ENCODE assay signal across 10 cellular contexts in genomic region chr9:98861881-98862501, GRCh38. TPM values are rescaled to one million over a fixed set of nuclear protein-coding genes. Genes with fewer than 3 reads are reported as not detected.
A peak's percentile ranks its signal among the peaks of the same experiment; 100 is the strongest.
DNase-seq lines count a peak whose midpoint lies in the region; ATAC-seq and TF ChIP-seq lines count a peak whose summit lies in the region.
"Had no signal": no experiment of that assay in that cellular context is flagged by ENCODE, and none has a peak within 500 bp of the region (broad histone marks: within the 10 kb centered on the region; RNA-seq: fewer than 3 reads in every experiment).

No MANE protein-coding gene starts in this region.

- DNase-seq in HCT116 (ENCODE audit: low read depth, low spot score) (no peak), SKM-1 treated with dmso at 0.1 percent for 144 hours (lab: John Stamatoyannopoulos, UW; ENCODE audit: unreplicated experiment) (peak; percentile 51), left cardiac atrium (peak; percentile 43), stomach (no peak), NCI-H748 (lab: John Stamatoyannopoulos, UW; ENCODE audit: unreplicated experiment) (no peak), ascending aorta (ENCODE audit: low spot score in 2 of 2) (no peak), NCI-H1930 (lab: John Stamatoyannopoulos, UW) (no peak)
- DNase-seq: endodermal cell, RPMI8226 had no signal

- TF ChIP-seq EP300 in stomach (IDR thresholded peaks at IDR 0.05), result no peak

- no peak overlapping the region for H3K4me2 ChIP-seq in HCT116 (ENCODE audit: low read length)

- intact Hi-C loops in HCT116 (cut with micrococcal nuclease) (loop anchor here (2.0 kb wide), 1 partner anchor 279 kb away; no protein-coding TSS in a partner anchor), left cardiac atrium (cut with DNase I) (loop anchor here (2.0 to 5.0 kb wide), 4 partner anchors 135 to 280 kb away; no protein-coding TSS in a partner anchor), stomach (cut with DNase I; ENCODE audit: low total_unique reads) (loop anchor here (5.0 to 10.0 kb wide), 2 partner anchors 103 to 135 kb away; no protein-coding TSS in a partner anchor), ascending aorta (cut with DNase I) (loop anchor here (5.0 kb wide), 1 partner anchor 135 kb away; no protein-coding TSS in a partner anchor)

- H3K9me3 ChIP-seq in HCT116 (ENCODE audit: control insufficient read depth in 1 of 2, insufficient read depth in 1 of 2, low read depth in 1 of 2, low read length in 2 of 2) (no peaks in the 10 kb centered on the region), stomach (no peaks in the 10 kb centered on the region), ascending aorta (no peaks in the 10 kb centered on the region)

- POLR2A ChIA-PET in HCT116 (lab: Charles Lee), result no interaction called here

- H3K36me3 ChIP-seq in HCT116 (ENCODE audit: control insufficient read depth in 1 of 2, insufficient read depth in 2 of 2, low read length in 2 of 2) (no peaks in the 10 kb centered on the region), stomach (no peaks in the 10 kb centered on the region), ascending aorta (no peaks in the 10 kb centered on the region)

- H3K4me1 ChIP-seq in HCT116 (ENCODE audit: control insufficient read depth in 1 of 2, insufficient read depth in 2 of 2, low read length in 2 of 2) (peaks cover 0 to 8% of the 10 kb centered on the region in 2 experiments; a peak in 1 of 4 replicates), stomach (peaks cover 0 to 44% (median 14%) of the 10 kb centered on the region in 4 donors), ascending aorta (no peaks in the 10 kb centered on the region)

- H3K4me3 ChIP-seq in HCT116 (replicated peaks in 1 of 2; ENCODE audit: low read depth in 1 of 2, low read length in 2 of 2), result no peak overlapping the region
- no peak overlapping the region for H3K4me3 ChIP-seq in stomach
- no peak overlapping the region for H3K4me3 ChIP-seq in ascending aorta

- H3K9ac ChIP-seq in HCT116 (ENCODE audit: low read length), result no peak overlapping the region

- no peaks in the 10 kb centered on the region for H4K20me1 ChIP-seq in HCT116 (ENCODE audit: insufficient read depth)

- TF ChIP-seq POLR2A in HCT116 (IDR thresholded peaks at IDR 0.05; ENCODE audit: borderline replicate concordance, extremely low read depth, insufficient read depth, insufficient read length) (no peak), stomach (IDR thresholded peaks at IDR 0.05) (no peak)

- H3K27me3 ChIP-seq in HCT116 (ENCODE audit: insufficient read depth, low read length) (no peaks in the 10 kb centered on the region), stomach (no peaks in the 10 kb centered on the region), ascending aorta (no peaks in the 10 kb centered on the region)

- H3K9me2 ChIP-seq in HCT116 (ENCODE audit: insufficient read depth), result no peaks in the 10 kb centered on the region

- no peak overlapping the region for H2AFZ ChIP-seq in HCT116 (ENCODE audit: low read depth, low read length, poor library complexity, severe bottlenecking)

- 55 to 72% (median 65%) methylated on average over 7 of the region's 7 CpGs for WGBS in stomach, 5 donors

- TF ChIP-seq CTCF in HCT116 (IDR thresholded peaks at IDR 0.05 in 2 of 3, conservative IDR thresholded peaks at IDR 0.05 in 1 of 3; ENCODE audit: borderline replicate concordance in 1 of 3, insufficient read depth in 1 of 3, low read depth in 2 of 3, low read length in 2 of 3), result no peak
- no peak for TF ChIP-seq CTCF in stomach (IDR thresholded peaks at IDR 0.05)
- TF ChIP-seq CTCF in ascending aorta (IDR thresholded peaks at IDR 0.05), result no peak

- BruUV-seq in HCT116 (replicated peaks; lab: Mats Ljungman, UMichigan), result no TSS peak

- no peak for ATAC-seq in HCT116
- ATAC-seq in left cardiac atrium, result peak; percentile 13 to 19
- no peak for ATAC-seq in HG03457 (IDR thresholded peaks at IDR 0.05; ENCODE audit: unreplicated experiment)

- no peaks in the 10 kb centered on the region for H3K79me2 ChIP-seq in HCT116 (ENCODE audit: insufficient read depth, low read length)

- RAD21 ChIA-PET in HCT116 (lab: Charles Lee; ENCODE audit: low non-redundant PET in 1 of 2, low total read pairs in 2 of 2, uncharacterized antibody in 2 of 2, unreplicated experiment in 2 of 2), result no interaction called here

- CTCF ChIA-PET in HCT116 (lab: Charles Lee), result interaction anchor here (1.3 kb wide), 2 partner anchors 13 to 136 kb away, joined by 4 read pairs; no protein-coding TSS in a partner anchor

- TF ChIP-seq RAD21 in HCT116 (IDR thresholded peaks at IDR 0.05; ENCODE audit: low read depth), result no peak

- H3K27ac ChIP-seq in HCT116 (ENCODE audit: low read depth, low read length) (no peak overlapping the region), stomach (peak overlapping the region; percentile 28 to 74 (median 72)), ascending aorta (no peak overlapping the region)

TF ChIP-seq in HCT116, 20 proteins besides CTCF, POLR2A, EP300 and RAD21:
- no peak for TF ChIP-seq MAX (IDR thresholded peaks at IDR 0.05)
- TF ChIP-seq ATF3 (IDR thresholded peaks at IDR 0.05), result no peak
- 0 out of 2 replicates have a peak, but pooled peaks have one; percentile 25 for TF ChIP-seq SP1 (IDR thresholded peaks at IDR 0.05; ENCODE audit: low read depth)
- TF ChIP-seq FOSL1 (IDR thresholded peaks at IDR 0.05; ENCODE audit: low read depth), result peak; percentile 42; the same call in 1 of the 2 replicates
- TF ChIP-seq CEBPB (IDR thresholded peaks at IDR 0.05; ENCODE audit: low read depth), result peak; percentile 58

RNA-seq across cellular contexts. Expression of gene GALNT12, which starts 54.5 kb away (rescaled TPM):
- total RNA-seq in HCT116 (2021; ENCODE audit: unreplicated experiment), result 31.2 TPM
- polyA plus RNA-seq in HCT116 (2012), result 30.0 and 30.3 TPM in 2 replicates
- total RNA-seq in left cardiac atrium, result 1 to 10 TPM in 1 of 2 donors, under 1 TPM in 1; 0.91 to 1.1 TPM
- total RNA-seq in stomach, result 100 to 1,000 TPM in 2 of 5 donors, 10 to 100 TPM in 3; 27.7 to 212 (median 60.3) TPM
- polyA plus RNA-seq in stomach, result 10 to 100 TPM in 2 of 3 donors, 1 to 10 TPM in 1; 9.0 to 19.4 (median 10.0) TPM
- total RNA-seq in ascending aorta, result 0.53 TPM

Comparison
In these comparisons a context has a peak if more than half of its experiments do, and no peak if none do; other contexts are left out.
1. ATAC-seq: peak in left cardiac atrium (2 of 2); none in HCT116 (single experiment) and HG03457 (single experiment).
2. DNase-seq: peak in SKM-1 treated with dmso at 0.1 percent for 144 hours (single experiment) and left cardiac atrium (single experiment); none in HCT116 (single experiment), stomach (single experiment), NCI-H748 (single experiment), ascending aorta (0 of 2) and NCI-H1930 (0 of 2).
3. H3K27ac ChIP-seq: peak in stomach (5 of 5); none in HCT116 (single experiment) and ascending aorta (0 of 2).
4. RNA of gene GALNT12, which starts 54.5 kb away (total RNA-seq): 27.7 to 212 TPM in stomach and 31.2 TPM in HCT116 (single experiment); 0.91 to 1.1 TPM in left cardiac atrium and 0.53 TPM in ascending aorta (single experiment); every median in the first group is over 10 times any median in the second.